In the genomic region with DNA sequence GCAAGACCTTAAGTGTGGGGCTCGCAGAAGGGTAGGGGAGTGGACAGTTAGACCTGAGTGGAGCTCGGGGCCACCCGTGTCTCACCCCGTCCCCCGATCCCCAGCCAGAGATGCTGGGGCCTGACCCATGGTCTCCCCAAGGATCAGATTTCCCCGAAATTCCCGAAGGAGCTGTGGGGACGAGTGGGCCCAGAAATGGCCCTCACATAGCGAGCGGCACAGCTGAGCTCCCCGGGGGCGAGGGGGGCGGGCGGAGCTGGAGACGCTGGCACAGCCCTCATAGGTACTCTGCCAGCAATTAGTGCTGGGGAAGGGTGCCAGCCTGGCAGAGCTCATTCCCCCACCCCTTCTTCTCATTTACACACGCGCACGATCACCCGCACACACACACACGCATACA, we compare ENCODE assay signal across 19 cellular contexts.
"Had no signal": no experiment of that assay in that cellular context is flagged by ENCODE, and none has a peak within 500 bp of the region (broad histone marks: within the 10 kb centered on the region; RNA-seq: fewer than 3 reads in every experiment).

No MANE protein-coding gene starts in this region.

- H3K9me3 Mint-ChIP-seq: activated CD4-positive, alpha-beta T cell treated with anti-CD3 and anti-CD28 coated beads, Interleukin-2, amount 10 ng/mL, durations not matched to agents 7 days and 5 days; endodermal cell; stimulated activated effector memory CD8-positive, alpha-beta T cell treated with anti-CD3 and anti-CD28 coated beads, Interleukin-12 subunit alpha, Interleukin-12 subunit beta, amount 100 ng/mL, for 72 hours; T-cell had no signal

- H3K4me3 ChIP-seq: cardiac muscle cell, dorsolateral prefrontal cortex, hepatocyte, lung, thoracic aorta, upper lobe of right lung had no signal

- H3K9me3 ChIP-seq: thoracic aorta, upper lobe of right lung had no signal

- ATAC-seq: foreskin keratinocyte; left colon; sciatic nerve; stimulated activated effector memory CD8-positive, alpha-beta T cell treated with anti-CD3 and anti-CD28 coated beads, Interleukin-12 subunit alpha, Interleukin-12 subunit beta, amount 100 ng/mL, for 72 hours; T-cell; upper lobe of right lung had no signal

- H3K36me3 Mint-ChIP-seq: activated naive CD8-positive, alpha-beta T cell; stimulated activated effector memory CD8-positive, alpha-beta T cell treated with anti-CD3 and anti-CD28 coated beads, Interleukin-12 subunit alpha, Interleukin-12 subunit beta, amount 100 ng/mL, for 72 hours; T-cell had no signal

- H3K27ac ChIP-seq: foreskin keratinocyte, hepatocyte, thoracic aorta, upper lobe of right lung had no signal

- H3K4me1 Mint-ChIP-seq: activated CD4-positive, alpha-beta T cell treated with anti-CD3 and anti-CD28 coated beads, Interleukin-2, amount 10 ng/mL, durations not matched to agents 7 days and 5 days; stimulated activated effector memory CD8-positive, alpha-beta T cell treated with anti-CD3 and anti-CD28 coated beads, Interleukin-12 subunit alpha, Interleukin-12 subunit beta, amount 100 ng/mL, for 72 hours had no signal

- H3K27me3 ChIP-seq: cardiac muscle cell had no signal

- H3K36me3 ChIP-seq: cardiac muscle cell, thoracic aorta, upper lobe of right lung had no signal

- H3K4me3 Mint-ChIP-seq: activated CD4-positive, alpha-beta T cell treated with anti-CD3 and anti-CD28 coated beads, Interleukin-2, amount 10 ng/mL, durations not matched to agents 7 days and 5 days; activated naive CD8-positive, alpha-beta T cell; endodermal cell; stimulated activated effector memory CD8-positive, alpha-beta T cell treated with anti-CD3 and anti-CD28 coated beads, Interleukin-12 subunit alpha, Interleukin-12 subunit beta, amount 100 ng/mL, for 72 hours; T-cell had no signal

- DNase-seq: activated CD4-positive, alpha-beta T cell treated with anti-CD3 and anti-CD28 coated beads, Interleukin-2, amount 10 ng/mL, durations not matched to agents 7 days and 5 days; activated CD4-positive, CD25-positive, alpha-beta regulatory T cell; activated CD8-positive, alpha-beta memory T cell treated with anti-CD3 and anti-CD28 coated beads, Interleukin-2, amount 50 U/mL, for 48 hours; activated T-cell treated with anti-CD3 and anti-CD28 coated beads, Interleukin-2, amount 50 U/mL, for 48 hours; dorsolateral prefrontal cortex; endodermal cell; foreskin keratinocyte; left colon; stimulated activated CD4-positive, alpha-beta T cell treated with anti-CD3 and anti-CD28 coated beads, Interleukin-4, amount 100 ng/mL, for 24 hours; T-cell; T-helper 9 cell; upper lobe of right lung had no signal

- H3K27ac Mint-ChIP-seq: activated CD4-positive, alpha-beta T cell treated with anti-CD3 and anti-CD28 coated beads, Interleukin-2, amount 10 ng/mL, durations not matched to agents 7 days and 5 days; activated naive CD8-positive, alpha-beta T cell; endodermal cell; stimulated activated effector memory CD8-positive, alpha-beta T cell treated with anti-CD3 and anti-CD28 coated beads, Interleukin-12 subunit alpha, Interleukin-12 subunit beta, amount 100 ng/mL, for 72 hours; T-cell had no signal
